Comparison of ENCODE assay signal across 37 cellular contexts in genomic region chr15:68871507-68871906, GRCh38.
"Had no signal": no experiment of that assay in that cellular context is flagged by ENCODE, and none has a peak within 500 bp of the region (broad histone marks: within the 10 kb centered on the region; RNA-seq: fewer than 3 reads in every experiment).

No MANE protein-coding gene starts in this region.

- FAIRE-seq: astrocyte, TTC549 had no signal

- H3K36me3 Mint-ChIP-seq: activated CD4-positive, alpha-beta memory T cell treated with anti-CD3 and anti-CD28 coated beads for 36 hours; activated naive CD4-positive, alpha-beta T cell treated with anti-CD3 and anti-CD28 coated beads, Interleukin-2, amount 50 U/mL, for 72 hours; activated naive CD8-positive, alpha-beta T cell treated with anti-CD3 and anti-CD28 coated beads for 36 hours had no signal

- H3K4me3 Mint-ChIP-seq: activated B cell treated with CpG ODN at 0.5 μM for 24 hours; activated CD4-positive, alpha-beta memory T cell treated with anti-CD3 and anti-CD28 coated beads for 36 hours; activated CD8-positive, alpha-beta T cell treated with anti-CD3 and anti-CD28 coated beads for 36 hours; activated naive CD4-positive, alpha-beta T cell treated with anti-CD3 and anti-CD28 coated beads for 36 hours; activated naive CD8-positive, alpha-beta T cell treated with anti-CD3 and anti-CD28 coated beads for 36 hours; activated T-cell treated with anti-CD3 and anti-CD28 coated beads, Interleukin-2, amount 50 U/mL, for 4 hours; activated T-cell treated with anti-CD3 and anti-CD28 coated beads, Interleukin-2, amount 50 U/mL, for 72 hours; activated T-helper 1 cell treated with anti-CD3 and anti-CD28 coated beads, Interleukin-12 subunit alpha, Interleukin-12 subunit beta, Interleukin-2, Interleukin-4 antibody, amounts not matched to agents 30 ng/mL and 10 ng/mL and 1 ng/mL, durations not matched to agents 14 hours and 24 hours and 36 hours; activated T-helper 17 cell treated with anti-CD3 and anti-CD28 coated beads, Interleukin-2, amount 50 U/mL, for 72 hours; T-helper 1 cell treated with Interleukin-12 subunit alpha and Interleukin-12 subunit beta and Interleukin-4 antibody, amounts not matched to agents 30 μg/mL and 1 μg/mL, for 36 hours; T-helper 2 cell treated with Interferon-gamma antibody and Interleukin-4, amounts not matched to agents 5 μg/mL and 100 μg/mL, for 36 hours had no signal

- H3K27ac ChIP-seq: adrenal gland, body of pancreas, brain microvascular endothelial cell, breast epithelium, colonic mucosa, VCaP had no signal

- H3K4me1 Mint-ChIP-seq: activated T-helper 17 cell treated with anti-CD3 and anti-CD28 coated beads, Interleukin-2, amount 50 U/mL, for 72 hours had no signal

- H3K4me3 ChIP-seq: adrenal gland, body of pancreas, breast epithelium, colonic mucosa had no signal

- H3K36me3 ChIP-seq: adrenal gland, brain microvascular endothelial cell, breast epithelium, colonic mucosa had no signal

- H3K9me3 Mint-ChIP-seq: activated B cell treated with CpG ODN at 0.5 μM for 24 hours; activated CD4-positive, alpha-beta memory T cell treated with anti-CD3 and anti-CD28 coated beads for 36 hours; activated CD8-positive, alpha-beta T cell treated with anti-CD3 and anti-CD28 coated beads for 36 hours; activated naive CD4-positive, alpha-beta T cell treated with anti-CD3 and anti-CD28 coated beads for 36 hours; activated naive CD4-positive, alpha-beta T cell treated with anti-CD3 and anti-CD28 coated beads, Interleukin-2, amount 50 U/mL, for 72 hours; activated naive CD8-positive, alpha-beta T cell treated with anti-CD3 and anti-CD28 coated beads for 36 hours; activated T-cell treated with anti-CD3 and anti-CD28 coated beads, Interleukin-2, amount 50 U/mL, for 4 hours; activated T-cell treated with anti-CD3 and anti-CD28 coated beads, Interleukin-2, amount 50 U/mL, for 72 hours; activated T-helper 1 cell treated with anti-CD3 and anti-CD28 coated beads, Interleukin-12 subunit alpha, Interleukin-12 subunit beta, Interleukin-2, Interleukin-4 antibody, amounts not matched to agents 30 ng/mL and 10 ng/mL and 1 ng/mL, durations not matched to agents 14 hours and 24 hours and 36 hours; activated T-helper 17 cell treated with anti-CD3 and anti-CD28 coated beads, Interleukin-2, amount 50 U/mL, for 72 hours; T-helper 1 cell treated with Interleukin-12 subunit alpha and Interleukin-12 subunit beta and Interleukin-4 antibody, amounts not matched to agents 30 μg/mL and 1 μg/mL, for 36 hours; T-helper 2 cell treated with Interferon-gamma antibody and Interleukin-4, amounts not matched to agents 5 μg/mL and 100 μg/mL, for 36 hours had no signal

- H3K4me1 ChIP-seq: adrenal gland, breast epithelium, colonic mucosa had no signal

- ATAC-seq: activated CD8-positive, alpha-beta T cell treated with anti-CD3 and anti-CD28 coated beads for 36 hours; activated naive CD4-positive, alpha-beta T cell treated with anti-CD3 and anti-CD28 coated beads, Interleukin-2, amount 50 U/mL, for 72 hours; activated T-cell treated with anti-CD3 and anti-CD28 coated beads, Interleukin-2, amount 50 U/mL, for 4 hours; activated T-cell treated with anti-CD3 and anti-CD28 coated beads, Interleukin-2, amount 50 U/mL, for 72 hours; activated T-helper 17 cell treated with anti-CD3 and anti-CD28 coated beads, Interleukin-2, amount 50 U/mL, for 72 hours; body of pancreas had no signal

- H3K27ac Mint-ChIP-seq: activated B cell treated with CpG ODN at 0.5 μM for 24 hours; activated CD4-positive, alpha-beta memory T cell treated with anti-CD3 and anti-CD28 coated beads for 36 hours; activated CD8-positive, alpha-beta T cell treated with anti-CD3 and anti-CD28 coated beads for 36 hours; activated naive CD4-positive, alpha-beta T cell treated with anti-CD3 and anti-CD28 coated beads for 36 hours; activated naive CD4-positive, alpha-beta T cell treated with anti-CD3 and anti-CD28 coated beads, Interleukin-2, amount 50 U/mL, for 72 hours; activated naive CD8-positive, alpha-beta T cell treated with anti-CD3 and anti-CD28 coated beads for 36 hours; activated T-cell treated with anti-CD3 and anti-CD28 coated beads, Interleukin-2, amount 50 U/mL, for 72 hours; activated T-helper 1 cell treated with anti-CD3 and anti-CD28 coated beads, Interleukin-12 subunit alpha, Interleukin-12 subunit beta, Interleukin-2, Interleukin-4 antibody, amounts not matched to agents 30 ng/mL and 10 ng/mL and 1 ng/mL, durations not matched to agents 14 hours and 24 hours and 36 hours; activated T-helper 17 cell treated with anti-CD3 and anti-CD28 coated beads, Interleukin-2, amount 50 U/mL, for 72 hours; T-helper 1 cell treated with Interleukin-12 subunit alpha and Interleukin-12 subunit beta and Interleukin-4 antibody, amounts not matched to agents 30 μg/mL and 1 μg/mL, for 36 hours; T-helper 2 cell treated with Interferon-gamma antibody and Interleukin-4, amounts not matched to agents 5 μg/mL and 100 μg/mL, for 36 hours had no signal

- H3K27me3 ChIP-seq: adrenal gland, body of pancreas, breast epithelium, colonic mucosa had no signal

- DNase-seq: activated B cell treated with CpG ODN at 0.5 μM for 24 hours; activated CD4-positive, alpha-beta memory T cell treated with anti-CD3 and anti-CD28 coated beads for 36 hours; activated CD4-positive, alpha-beta T cell treated with anti-CD3 and anti-CD28 coated beads for 4 hours; activated CD4-positive, alpha-beta T cell treated with anti-CD3 and anti-CD28 coated beads, Interleukin-2, amount 50 U/mL, for 1 hour; activated CD4-positive, alpha-beta T cell treated with anti-CD3 and anti-CD28 coated beads, Interleukin-2, amount 50 U/mL, for 4 hours; activated CD4-positive, CD25-positive, alpha-beta regulatory T cell treated with anti-CD3 and anti-CD28 coated beads, Interleukin-2, amount 50 U/mL, for 72 hours; activated CD8-positive, alpha-beta memory T cell treated with anti-CD3 and anti-CD28 coated beads, Interleukin-2, amount 50 U/mL, for 4 hours; activated CD8-positive, alpha-beta T cell treated with anti-CD3 and anti-CD28 coated beads for 36 hours; activated effector memory CD4-positive, alpha-beta T cell treated with anti-CD3 and anti-CD28 coated beads, Interleukin-2, amount 50 U/mL, for 16 hours; activated gamma-delta T cell treated with Interleukin-2 at 50 U/mL for 16 hours; activated naive CD4-positive, alpha-beta T cell; activated naive CD4-positive, alpha-beta T cell treated with anti-CD3 and anti-CD28 coated beads for 36 hours; activated naive CD4-positive, alpha-beta T cell treated with anti-CD3 and anti-CD28 coated beads, Interleukin-2, amount 50 U/mL, for 16 hours; activated naive CD8-positive, alpha-beta T cell treated with anti-CD3 and anti-CD28 coated beads for 36 hours; activated T-cell treated with anti-CD3 and anti-CD28 coated beads for 4 hours; activated T-cell treated with anti-CD3 and anti-CD28 coated beads, Interleukin-2, amount 50 U/mL, for 1 hour; activated T-cell treated with anti-CD3 and anti-CD28 coated beads, Interleukin-2, amount 50 U/mL, for 4 hours; activated T-cell treated with anti-CD3 and anti-CD28 coated beads, Interleukin-2, amount 50 U/mL, for 72 hours; adrenal gland; amniotic stem cell; aorta; body of pancreas; brain microvascular endothelial cell; central memory CD4-positive, alpha-beta T cell; cerebellar nuclear complex; colonic mucosa; T-helper 2 cell; T-helper 9 cell had no signal

- H3K9me3 ChIP-seq: adrenal gland, body of pancreas, breast epithelium, colonic mucosa had no signal
